1 cellular context compared by ENCODE assay signal in the genomic region with DNA sequence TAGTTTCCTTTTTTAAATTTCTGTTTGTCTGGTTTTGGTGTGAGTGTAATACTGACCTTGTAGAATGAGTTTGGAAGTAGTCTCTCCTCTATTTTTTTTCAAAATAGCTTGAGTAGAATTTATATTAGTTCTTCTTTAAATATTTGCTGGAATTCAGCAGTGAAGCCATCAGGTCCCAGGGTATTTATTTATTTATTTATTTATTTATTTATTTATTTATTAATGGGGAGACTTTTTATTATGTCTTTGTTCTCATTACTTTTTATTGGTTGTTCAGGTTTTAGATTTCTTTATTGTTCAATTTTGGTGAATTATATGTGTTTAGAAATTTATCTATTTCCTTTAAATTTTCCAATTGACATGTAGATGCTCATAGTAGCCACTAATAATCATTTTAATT.
TF ChIP-seq lines count a peak whose summit lies in the region.

No MANE protein-coding gene starts in this region.

TF ChIP-seq in HEK293, 187 proteins besides CTCF, POLR2A, EP300 and RAD21 (continued from another document and continues in another):
- TF ChIP-seq, protein P1, sequence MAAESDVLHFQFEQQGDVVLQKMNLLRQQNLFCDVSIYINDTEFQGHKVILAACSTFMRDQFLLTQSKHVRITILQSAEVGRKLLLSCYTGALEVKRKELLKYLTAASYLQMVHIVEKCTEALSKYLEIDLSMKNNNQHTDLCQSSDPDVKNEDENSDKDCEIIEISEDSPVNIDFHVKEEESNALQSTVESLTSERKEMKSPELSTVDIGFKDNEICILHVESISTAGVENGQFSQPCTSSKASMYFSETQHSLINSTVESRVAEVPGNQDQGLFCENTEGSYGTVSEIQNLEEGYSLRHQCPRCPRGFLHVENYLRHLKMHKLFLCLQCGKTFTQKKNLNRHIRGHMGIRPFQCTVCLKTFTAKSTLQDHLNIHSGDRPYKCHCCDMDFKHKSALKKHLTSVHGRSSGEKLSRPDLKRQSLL (tag by site-specific recombination; IDR thresholded peaks at IDR 0.05), result no peak
- no peak for TF ChIP-seq ZSCAN23 (tag by site-specific recombination; IDR thresholded peaks at IDR 0.05)
- no peak for TF ChIP-seq ZNF785 (tag by site-specific recombination; IDR thresholded peaks at IDR 0.05)
- TF ChIP-seq FEZF1 (tag by site-specific recombination; IDR thresholded peaks at IDR 0.05), result no peak
- TF ChIP-seq ZNF555 (tag by site-specific recombination; conservative IDR thresholded peaks at IDR 0.05), result peak; percentile 85
- no peak for TF ChIP-seq ZNF792 (tag by site-specific recombination; IDR thresholded peaks at IDR 0.05)
- no peak for TF ChIP-seq ZBTB21 (tag by site-specific recombination; IDR thresholded peaks at IDR 0.05)
- no peak for TF ChIP-seq ZNF311 (tag by site-specific recombination; IDR thresholded peaks at IDR 0.05; ENCODE audit: borderline replicate concordance)
- TF ChIP-seq, protein P2, sequence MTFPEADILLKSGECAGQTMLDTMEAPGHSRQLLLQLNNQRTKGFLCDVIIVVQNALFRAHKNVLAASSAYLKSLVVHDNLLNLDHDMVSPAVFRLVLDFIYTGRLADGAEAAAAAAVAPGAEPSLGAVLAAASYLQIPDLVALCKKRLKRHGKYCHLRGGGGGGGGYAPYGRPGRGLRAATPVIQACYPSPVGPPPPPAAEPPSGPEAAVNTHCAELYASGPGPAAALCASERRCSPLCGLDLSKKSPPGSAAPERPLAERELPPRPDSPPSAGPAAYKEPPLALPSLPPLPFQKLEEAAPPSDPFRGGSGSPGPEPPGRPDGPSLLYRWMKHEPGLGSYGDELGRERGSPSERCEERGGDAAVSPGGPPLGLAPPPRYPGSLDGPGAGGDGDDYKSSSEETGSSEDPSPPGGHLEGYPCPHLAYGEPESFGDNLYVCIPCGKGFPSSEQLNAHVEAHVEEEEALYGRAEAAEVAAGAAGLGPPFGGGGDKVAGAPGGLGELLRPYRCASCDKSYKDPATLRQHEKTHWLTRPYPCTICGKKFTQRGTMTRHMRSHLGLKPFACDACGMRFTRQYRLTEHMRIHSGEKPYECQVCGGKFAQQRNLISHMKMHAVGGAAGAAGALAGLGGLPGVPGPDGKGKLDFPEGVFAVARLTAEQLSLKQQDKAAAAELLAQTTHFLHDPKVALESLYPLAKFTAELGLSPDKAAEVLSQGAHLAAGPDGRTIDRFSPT (tag by site-specific recombination; IDR thresholded peaks at IDR 0.05), result no peak
- no peak for TF ChIP-seq ZNF112 (tag by site-specific recombination; IDR thresholded peaks at IDR 0.05)
- TF ChIP-seq ZNF544 (tag by site-specific recombination; IDR thresholded peaks at IDR 0.05), result no peak
- no peak for TF ChIP-seq ZNF174 (tag by site-specific recombination; IDR thresholded peaks at IDR 0.05)
- TF ChIP-seq ZNF266 (tag by site-specific recombination; IDR thresholded peaks at IDR 0.05; ENCODE audit: low read depth), result peak; percentile 43; the same call in 1 of the 2 replicates
- no peak for TF ChIP-seq ZNF10 (tag by site-specific recombination; IDR thresholded peaks at IDR 0.05)
- TF ChIP-seq, protein P3, sequence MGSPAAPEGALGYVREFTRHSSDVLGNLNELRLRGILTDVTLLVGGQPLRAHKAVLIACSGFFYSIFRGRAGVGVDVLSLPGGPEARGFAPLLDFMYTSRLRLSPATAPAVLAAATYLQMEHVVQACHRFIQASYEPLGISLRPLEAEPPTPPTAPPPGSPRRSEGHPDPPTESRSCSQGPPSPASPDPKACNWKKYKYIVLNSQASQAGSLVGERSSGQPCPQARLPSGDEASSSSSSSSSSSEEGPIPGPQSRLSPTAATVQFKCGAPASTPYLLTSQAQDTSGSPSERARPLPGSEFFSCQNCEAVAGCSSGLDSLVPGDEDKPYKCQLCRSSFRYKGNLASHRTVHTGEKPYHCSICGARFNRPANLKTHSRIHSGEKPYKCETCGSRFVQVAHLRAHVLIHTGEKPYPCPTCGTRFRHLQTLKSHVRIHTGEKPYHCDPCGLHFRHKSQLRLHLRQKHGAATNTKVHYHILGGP (tag by site-specific recombination; IDR thresholded peaks at IDR 0.05), result no peak
- no peak for TF ChIP-seq ZNF133 (tag by site-specific recombination; IDR thresholded peaks at IDR 0.05)
- TF ChIP-seq, protein P4, sequence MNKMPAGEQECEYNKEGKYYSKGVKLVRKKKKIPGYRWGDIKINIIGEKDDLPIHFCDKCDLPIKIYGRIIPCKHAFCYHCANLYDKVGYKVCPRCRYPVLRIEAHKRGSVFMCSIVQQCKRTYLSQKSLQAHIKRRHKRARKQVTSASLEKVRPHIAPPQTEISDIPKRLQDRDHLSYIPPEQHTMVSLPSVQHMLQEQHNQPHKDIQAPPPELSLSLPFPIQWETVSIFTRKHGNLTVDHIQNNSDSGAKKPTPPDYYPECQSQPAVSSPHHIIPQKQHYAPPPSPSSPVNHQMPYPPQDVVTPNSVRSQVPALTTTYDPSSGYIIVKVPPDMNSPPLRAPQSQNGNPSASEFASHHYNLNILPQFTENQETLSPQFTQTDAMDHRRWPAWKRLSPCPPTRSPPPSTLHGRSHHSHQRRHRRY (tag by site-specific recombination; IDR thresholded peaks at IDR 0.05), result no peak
- no peak for TF ChIP-seq PRDM1 (tag by site-specific recombination; IDR thresholded peaks at IDR 0.05)
- no peak for TF ChIP-seq ZNF391 (tag by site-specific recombination; IDR thresholded peaks at IDR 0.05; ENCODE audit: borderline replicate concordance, low read depth)
- no peak for TF ChIP-seq ZNF521 (tag by site-specific recombination; IDR thresholded peaks at IDR 0.05)
- TF ChIP-seq ZNF596 (tag by site-specific recombination; IDR thresholded peaks at IDR 0.05), result no peak
- no peak for TF ChIP-seq ZNF549 (tag by site-specific recombination; IDR thresholded peaks at IDR 0.05)
- TF ChIP-seq ZNF76 (tag by site-specific recombination; IDR thresholded peaks at IDR 0.05; ENCODE audit: borderline replicate concordance, low read depth), result no peak
- no peak for TF ChIP-seq ZNF626 (tag by site-specific recombination; IDR thresholded peaks at IDR 0.05)
- no peak for TF ChIP-seq WT1 (tag by site-specific recombination; IDR thresholded peaks at IDR 0.05)
- TF ChIP-seq ZNF24 (tag by site-specific recombination; IDR thresholded peaks at IDR 0.05), result no peak
- TF ChIP-seq ZNF354C (tag by site-specific recombination; IDR thresholded peaks at IDR 0.05; ENCODE audit: borderline replicate concordance, low read depth), result no peak
- no peak for TF ChIP-seq ZNF341 (tag by site-specific recombination; IDR thresholded peaks at IDR 0.05; ENCODE audit: low read depth)
- TF ChIP-seq ZNF629 (tag by site-specific recombination; IDR thresholded peaks at IDR 0.05), result 0 out of 2 replicates have a peak, but pooled peaks have one; percentile 29
- TF ChIP-seq, protein P5, sequence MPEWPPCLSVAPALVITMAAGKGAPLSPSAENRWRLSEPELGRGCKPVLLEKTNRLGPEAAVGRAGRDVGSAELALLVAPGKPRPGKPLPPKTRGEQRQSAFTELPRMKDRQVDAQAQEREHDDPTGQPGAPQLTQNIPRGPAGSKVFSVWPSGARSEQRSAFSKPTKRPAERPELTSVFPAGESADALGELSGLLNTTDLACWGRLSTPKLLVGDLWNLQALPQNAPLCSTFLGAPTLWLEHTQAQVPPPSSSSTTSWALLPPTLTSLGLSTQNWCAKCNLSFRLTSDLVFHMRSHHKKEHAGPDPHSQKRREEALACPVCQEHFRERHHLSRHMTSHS (tag by site-specific recombination; IDR thresholded peaks at IDR 0.05), result no peak
- TF ChIP-seq, protein P6, sequence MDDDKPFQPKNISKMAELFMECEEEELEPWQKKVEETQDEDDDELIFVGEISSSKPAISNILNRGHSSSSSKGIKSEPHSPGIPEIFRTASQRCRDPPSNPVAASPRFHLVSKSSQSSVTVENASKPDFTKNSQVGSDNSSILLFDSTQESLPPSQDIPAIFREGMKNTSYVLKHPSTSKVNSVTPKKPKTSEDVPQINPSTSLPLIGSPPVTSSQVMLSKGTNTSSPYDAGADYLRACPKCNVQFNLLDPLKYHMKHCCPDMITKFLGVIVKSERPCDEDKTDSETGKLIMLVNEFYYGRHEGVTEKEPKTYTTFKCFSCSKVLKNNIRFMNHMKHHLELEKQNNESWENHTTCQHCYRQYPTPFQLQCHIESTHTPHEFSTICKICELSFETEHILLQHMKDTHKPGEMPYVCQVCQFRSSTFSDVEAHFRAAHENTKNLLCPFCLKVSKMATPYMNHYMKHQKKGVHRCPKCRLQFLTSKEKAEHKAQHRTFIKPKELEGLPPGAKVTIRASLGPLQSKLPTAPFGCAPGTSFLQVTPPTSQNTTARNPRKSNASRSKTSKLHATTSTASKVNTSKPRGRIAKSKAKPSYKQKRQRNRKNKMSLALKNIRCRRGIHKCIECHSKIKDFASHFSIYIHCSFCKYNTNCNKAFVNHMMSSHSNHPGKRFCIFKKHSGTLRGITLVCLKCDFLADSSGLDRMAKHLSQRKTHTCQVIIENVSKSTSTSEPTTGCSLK (tag by site-specific recombination; IDR thresholded peaks at IDR 0.05), result no peak
- TF ChIP-seq ZEB2 (tag by site-specific recombination; IDR thresholded peaks at IDR 0.05), result no peak
- no peak for TF ChIP-seq GLIS1 (tag by site-specific recombination; IDR thresholded peaks at IDR 0.05)
- TF ChIP-seq IKZF3 (tag by site-specific recombination; IDR thresholded peaks at IDR 0.05), result no peak
- TF ChIP-seq ZNF146 (tag by site-specific recombination; IDR thresholded peaks at IDR 0.05), result no peak
- TF ChIP-seq ZNF701 (tag by site-specific recombination; IDR thresholded peaks at IDR 0.05), result no peak
- TF ChIP-seq, protein P7, sequence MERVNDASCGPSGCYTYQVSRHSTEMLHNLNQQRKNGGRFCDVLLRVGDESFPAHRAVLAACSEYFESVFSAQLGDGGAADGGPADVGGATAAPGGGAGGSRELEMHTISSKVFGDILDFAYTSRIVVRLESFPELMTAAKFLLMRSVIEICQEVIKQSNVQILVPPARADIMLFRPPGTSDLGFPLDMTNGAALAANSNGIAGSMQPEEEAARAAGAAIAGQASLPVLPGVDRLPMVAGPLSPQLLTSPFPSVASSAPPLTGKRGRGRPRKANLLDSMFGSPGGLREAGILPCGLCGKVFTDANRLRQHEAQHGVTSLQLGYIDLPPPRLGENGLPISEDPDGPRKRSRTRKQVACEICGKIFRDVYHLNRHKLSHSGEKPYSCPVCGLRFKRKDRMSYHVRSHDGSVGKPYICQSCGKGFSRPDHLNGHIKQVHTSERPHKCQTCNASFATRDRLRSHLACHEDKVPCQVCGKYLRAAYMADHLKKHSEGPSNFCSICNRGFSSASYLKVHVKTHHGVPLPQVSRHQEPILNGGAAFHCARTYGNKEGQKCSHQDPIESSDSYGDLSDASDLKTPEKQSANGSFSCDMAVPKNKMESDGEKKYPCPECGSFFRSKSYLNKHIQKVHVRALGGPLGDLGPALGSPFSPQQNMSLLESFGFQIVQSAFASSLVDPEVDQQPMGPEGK (tag by site-specific recombination; IDR thresholded peaks at IDR 0.05), result no peak
- TF ChIP-seq ZNF121 (tag by site-specific recombination; IDR thresholded peaks at IDR 0.05), result no peak
- TF ChIP-seq ZSCAN16 (tag by site-specific recombination; IDR thresholded peaks at IDR 0.05), result no peak
- TF ChIP-seq, protein P8, sequence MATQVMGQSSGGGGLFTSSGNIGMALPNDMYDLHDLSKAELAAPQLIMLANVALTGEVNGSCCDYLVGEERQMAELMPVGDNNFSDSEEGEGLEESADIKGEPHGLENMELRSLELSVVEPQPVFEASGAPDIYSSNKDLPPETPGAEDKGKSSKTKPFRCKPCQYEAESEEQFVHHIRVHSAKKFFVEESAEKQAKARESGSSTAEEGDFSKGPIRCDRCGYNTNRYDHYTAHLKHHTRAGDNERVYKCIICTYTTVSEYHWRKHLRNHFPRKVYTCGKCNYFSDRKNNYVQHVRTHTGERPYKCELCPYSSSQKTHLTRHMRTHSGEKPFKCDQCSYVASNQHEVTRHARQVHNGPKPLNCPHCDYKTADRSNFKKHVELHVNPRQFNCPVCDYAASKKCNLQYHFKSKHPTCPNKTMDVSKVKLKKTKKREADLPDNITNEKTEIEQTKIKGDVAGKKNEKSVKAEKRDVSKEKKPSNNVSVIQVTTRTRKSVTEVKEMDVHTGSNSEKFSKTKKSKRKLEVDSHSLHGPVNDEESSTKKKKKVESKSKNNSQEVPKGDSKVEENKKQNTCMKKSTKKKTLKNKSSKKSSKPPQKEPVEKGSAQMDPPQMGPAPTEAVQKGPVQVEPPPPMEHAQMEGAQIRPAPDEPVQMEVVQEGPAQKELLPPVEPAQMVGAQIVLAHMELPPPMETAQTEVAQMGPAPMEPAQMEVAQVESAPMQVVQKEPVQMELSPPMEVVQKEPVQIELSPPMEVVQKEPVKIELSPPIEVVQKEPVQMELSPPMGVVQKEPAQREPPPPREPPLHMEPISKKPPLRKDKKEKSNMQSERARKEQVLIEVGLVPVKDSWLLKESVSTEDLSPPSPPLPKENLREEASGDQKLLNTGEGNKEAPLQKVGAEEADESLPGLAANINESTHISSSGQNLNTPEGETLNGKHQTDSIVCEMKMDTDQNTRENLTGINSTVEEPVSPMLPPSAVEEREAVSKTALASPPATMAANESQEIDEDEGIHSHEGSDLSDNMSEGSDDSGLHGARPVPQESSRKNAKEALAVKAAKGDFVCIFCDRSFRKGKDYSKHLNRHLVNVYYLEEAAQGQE (tag by site-specific recombination; IDR thresholded peaks at IDR 0.05), result peak; percentile 59; the same call in 1 of the 2 replicates
- TF ChIP-seq, protein P9, sequence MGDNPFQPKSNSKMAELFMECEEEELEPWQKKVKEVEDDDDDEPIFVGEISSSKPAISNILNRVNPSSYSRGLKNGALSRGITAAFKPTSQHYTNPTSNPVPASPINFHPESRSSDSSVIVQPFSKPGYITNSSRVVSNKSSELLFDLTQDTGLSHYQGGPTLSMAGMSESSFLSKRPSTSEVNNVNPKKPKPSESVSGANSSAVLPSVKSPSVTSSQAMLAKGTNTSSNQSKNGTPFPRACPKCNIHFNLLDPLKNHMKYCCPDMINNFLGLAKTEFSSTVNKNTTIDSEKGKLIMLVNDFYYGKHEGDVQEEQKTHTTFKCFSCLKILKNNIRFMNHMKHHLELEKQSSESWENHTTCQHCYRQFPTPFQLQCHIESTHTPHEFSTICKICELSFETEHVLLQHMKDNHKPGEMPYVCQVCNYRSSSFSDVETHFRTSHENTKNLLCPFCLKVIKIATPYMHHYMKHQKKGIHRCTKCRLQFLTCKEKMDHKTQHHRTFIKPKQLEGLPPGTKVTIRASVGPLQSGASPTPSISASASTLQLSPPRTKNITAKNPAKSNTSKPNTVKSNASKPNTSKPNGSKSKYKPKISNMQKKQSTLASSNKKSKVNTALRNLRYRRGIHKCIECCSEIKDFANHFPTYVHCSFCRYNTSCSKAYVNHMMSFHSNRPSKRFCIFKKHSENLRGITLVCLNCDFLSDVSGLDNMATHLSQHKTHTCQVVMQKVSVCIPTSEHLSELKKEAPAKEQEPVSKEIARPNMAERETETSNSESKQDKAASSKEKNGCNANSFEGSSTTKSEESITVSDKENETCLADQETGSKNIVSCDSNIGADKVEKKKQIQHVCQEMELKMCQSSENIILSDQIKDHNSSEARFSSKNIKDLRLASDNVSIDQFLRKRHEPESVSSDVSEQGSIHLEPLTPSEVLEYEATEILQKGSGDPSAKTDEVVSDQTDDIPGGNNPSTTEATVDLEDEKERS (tag by site-specific recombination; IDR thresholded peaks at IDR 0.05), result no peak
- TF ChIP-seq ZNF843 (tag by site-specific recombination; IDR thresholded peaks at IDR 0.05), result no peak
- TF ChIP-seq ZNF664 (tag by site-specific recombination; IDR thresholded peaks at IDR 0.05), result no peak
- peak; percentile 90 for TF ChIP-seq ZNF426 (tag by site-specific recombination; IDR thresholded peaks at IDR 0.05)
- no peak for TF ChIP-seq ZNF777 (tag by site-specific recombination; IDR thresholded peaks at IDR 0.05; ENCODE audit: borderline replicate concordance)
- TF ChIP-seq KLF9 (tag by site-specific recombination; IDR thresholded peaks at IDR 0.05; ENCODE audit: low read depth), result no peak
- no peak for TF ChIP-seq ZNF114 (tag by site-specific recombination; IDR thresholded peaks at IDR 0.05)
- peak; percentile 55 for TF ChIP-seq ZNF623 (tag by site-specific recombination; IDR thresholded peaks at IDR 0.05)
- no peak for TF ChIP-seq ZFP41 (tag by site-specific recombination; IDR thresholded peaks at IDR 0.05; ENCODE audit: borderline replicate concordance)
